ENCODE assay signal across 8 cellular contexts in genomic region chr4:76950052-76950845, GRCh38. TPM values are rescaled to one million over a fixed set of nuclear protein-coding genes. Genes with fewer than 3 reads are reported as not detected.
DNase-seq lines count a peak whose midpoint lies in the region; ATAC-seq lines count a peak whose summit lies in the region.

No MANE protein-coding gene starts in this region.

- H3K27me3 ChIP-seq in esophagus (ENCODE audit: control insufficient read depth in 1 of 2, insufficient read depth in 2 of 2, low read length in 2 of 2) (no peaks in the 10 kb centered on the region), muscle layer of colon (ENCODE audit: control insufficient read depth in 1 of 2, insufficient read depth in 2 of 2, low read length in 2 of 2) (no peaks in the 10 kb centered on the region)

- peaks cover 0 to 12% of the 10 kb centered on the region in 2 donors for H3K4me1 ChIP-seq in esophagus (ENCODE audit: control insufficient read depth in 2 of 2, insufficient read depth in 2 of 2, low read length in 1 of 2)
- H3K4me1 ChIP-seq in muscle layer of colon (ENCODE audit: insufficient read depth, low read length) = peaks cover 8% of the 10 kb centered on the region

- H3K36me3 ChIP-seq in esophagus (ENCODE audit: control insufficient read depth in 2 of 2, insufficient read depth in 2 of 2, low read length in 1 of 2) (no peaks in the 10 kb centered on the region), muscle layer of colon (ENCODE audit: insufficient read depth, low read length) (no peaks in the 10 kb centered on the region)

- H3K4me3 ChIP-seq in esophagus (ENCODE audit: low read depth in 1 of 2, low read length in 2 of 2) (peak overlapping the region; percentile 73 to 83), muscle layer of colon (ENCODE audit: low read depth in 1 of 2, low read length in 2 of 2) (peak overlapping the region; percentile 81 to 82)

- peak overlapping the region; percentile 82 to 83 for H3K27ac ChIP-seq in esophagus (ENCODE audit: low read depth in 2 of 2, low read length in 1 of 2)
- peak overlapping the region; percentile 95 for H3K27ac ChIP-seq in muscle layer of colon (ENCODE audit: low read depth, low read length)

- H3K9ac ChIP-seq in muscle layer of colon (ENCODE audit: low read length) = peak overlapping the region; percentile 44

- peak; percentile 64 to 80 (median 79) for DNase-seq in NCI-H1417 (lab: John Stamatoyannopoulos, UW)
- DNase-seq in NCI-H1417 treated with DMSO at 0.1 percent for 48 hours (lab: John Stamatoyannopoulos, UW) = no peak
- peak; percentile 26 for DNase-seq in NCI-H526 treated with DMSO at 0.1 percent for 48 hours (lab: John Stamatoyannopoulos, UW)
- DNase-seq in activated T-cell treated with anti-CD3 and anti-CD28 coated beads for 48 hours (ENCODE audit: low read depth) = peak; percentile 29
- DNase-seq in stimulated activated naive CD4-positive, alpha-beta T cell treated with Interleukin-2 at 50 U/mL for 16 hours (lab: John Stamatoyannopoulos, UW) = peak; percentile 60

- H3K9me3 ChIP-seq in esophagus (ENCODE audit: control insufficient read depth in 2 of 2, insufficient read depth in 1 of 2, low read depth in 1 of 2, low read length in 1 of 2) = no peaks in the 10 kb centered on the region
- H3K9me3 ChIP-seq in muscle layer of colon (ENCODE audit: low read length) = no peaks in the 10 kb centered on the region

- ATAC-seq in HG02623 (IDR thresholded peaks at IDR 0.05; ENCODE audit: unreplicated experiment) = peak; percentile 19

- WGBS in esophagus, 2 donors = 0 to 1% methylated on average over 49 to 64 of the region's 64 CpGs

RNA-seq across cellular contexts. Expression of gene SEPTIN11, which starts 0.7 kb away (rescaled TPM):
- polyA plus RNA-seq in esophagus = 1 to 10 TPM; 7.4 to 9.5 TPM

RNA-seq across cellular contexts. Expression of gene SOWAHB, which starts 52.3 kb away (rescaled TPM):
- polyA plus RNA-seq in esophagus = 1 to 10 TPM; 1.6 to 6.2 TPM
